In the genomic region with DNA sequence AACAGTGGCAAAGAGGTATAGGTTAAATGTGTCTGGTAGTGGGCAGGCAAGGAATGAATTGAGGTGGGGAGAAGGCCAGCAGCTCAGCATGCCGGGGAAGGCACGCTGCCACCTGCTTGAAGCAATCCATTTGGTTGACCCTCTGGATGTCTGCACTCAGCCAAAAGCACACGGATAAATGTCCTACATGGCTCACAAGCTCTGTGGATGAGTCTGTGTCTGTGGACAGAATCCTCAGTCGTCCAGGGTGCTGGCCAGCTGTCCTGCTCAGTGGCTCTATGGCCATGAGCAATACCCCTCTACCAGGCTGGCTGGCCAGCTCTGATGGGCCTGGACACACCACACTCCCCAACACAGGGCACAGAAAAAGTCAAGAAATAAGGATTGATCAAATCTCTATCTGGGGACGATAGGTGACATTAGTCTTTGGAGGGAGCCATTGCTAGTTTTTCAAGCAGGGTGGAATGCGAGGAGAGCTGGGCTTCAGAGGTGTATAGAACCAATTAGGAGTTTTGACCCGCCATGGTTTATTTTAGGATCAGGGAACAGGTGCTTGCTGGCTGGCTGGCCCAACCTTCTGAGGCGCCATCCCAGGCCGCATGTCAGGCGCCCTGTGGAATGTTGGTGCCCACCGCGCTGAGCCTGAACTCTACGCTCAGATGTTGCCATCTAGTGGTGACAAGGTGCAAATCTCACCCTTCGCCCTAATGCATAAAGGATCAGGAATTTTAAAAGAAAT, we compare ENCODE assay signal across 8 cellular contexts.
DNase-seq lines count a peak whose midpoint lies in the region; ATAC-seq, FAIRE-seq and TF ChIP-seq lines count a peak whose summit lies in the region.

No MANE protein-coding gene starts in this region.

- H3K9me3 ChIP-seq in SJCRH30 (replicated peaks) (peaks cover 5% of the 10 kb centered on the region; the same call in 1 of the 2 replicates), H1 (ENCODE audit: insufficient read depth in 2 of 2, low read depth in 1 of 2, low read length in 1 of 2) (no peaks in the 10 kb centered on the region), uterus (no peaks in the 10 kb centered on the region)

- no peak overlapping the region for H4K8ac ChIP-seq in H1 (ENCODE audit: extremely low read depth, insufficient read depth, low read length)

- H3K56ac ChIP-seq in H1 (replicated peaks; ENCODE audit: insufficient read length, low read depth, low read length), result no peak overlapping the region

- no peak overlapping the region for H3K4ac ChIP-seq in H1 (replicated peaks; ENCODE audit: insufficient read length, low read depth, low read length)

- H3K4me3 ChIP-seq in SJCRH30 (no peak overlapping the region), H1 (ENCODE audit: extremely low read depth in 1 of 4, insufficient read depth in 2 of 4, low read depth in 3 of 4, low read length in 4 of 4) (no peak overlapping the region), uterus (no peak overlapping the region)

- intact Hi-C loops in uterus (cut with DNase I; ENCODE audit: low total_unique reads), result loop anchor here (5.0 kb wide), 1 partner anchor 1166 kb away; the partner anchor contains the start of gene IGFBP3

- no peak overlapping the region for H2BK15ac ChIP-seq in H1 (ENCODE audit: low read length)

- no peak overlapping the region for H3K4me3 Mint-ChIP-seq in memory B cell

- TF ChIP-seq POLR2A in H1 (IDR thresholded peaks at IDR 0.05; ENCODE audit: control extremely low read depth in 1 of 2, low read depth in 2 of 2, low read length in 2 of 2) (no peak), uterus (IDR thresholded peaks at IDR 0.05) (no peak)

- H2BK20ac ChIP-seq in H1 (ENCODE audit: low read length), result no peak overlapping the region

- TF ChIP-seq EP300 in H1 (IDR thresholded peaks at IDR 0.05; ENCODE audit: borderline replicate concordance in 1 of 2, low read depth in 2 of 2, low read length in 2 of 2), result no peak

- no peaks in the 10 kb centered on the region for H3K9me3 Mint-ChIP-seq in memory B cell

- H3K18ac ChIP-seq in H1 (ENCODE audit: extremely low read depth, low read length), result no peak overlapping the region

- ATAC-seq in GM19452 (IDR thresholded peaks at IDR 0.05; ENCODE audit: unreplicated experiment), result peak; percentile 70
- peak; percentile 42 for ATAC-seq in memory B cell (ENCODE audit: low read depth)

- 45% methylated on average over 14 of the region's 14 CpGs; no CpG with 5 or more reads in 1 of the 2 experiments for WGBS in H1 (ENCODE audit: extremely low coverage in 1 of 2, insufficient coverage in 1 of 2, insufficient read length in 1 of 2, insufficient replicate concordance in 2 of 2, low coverage in 1 of 2, low lambda C conversion rate in 2 of 2, missing lambda C conversion rate in 1 of 2), 2 experiments

- H3K23ac ChIP-seq in H1 (ENCODE audit: insufficient read length), result no peak overlapping the region

- H3K14ac ChIP-seq in H1 (ENCODE audit: insufficient read length), result no peak overlapping the region

- no peak overlapping the region for H3K27ac Mint-ChIP-seq in memory B cell

- H2AFZ ChIP-seq in H1 (ENCODE audit: low read length), result peak overlapping the region; percentile 28; the same call in 1 of the 2 replicates

- POLR2A ChIA-PET in H1 (lab: Charles Lee; ENCODE audit: partially characterized antibody), result no interaction called here

- no peak overlapping the region for H2AK5ac ChIP-seq in H1 (ENCODE audit: low read depth, low read length)

- H2BK5ac ChIP-seq in H1 (ENCODE audit: low read depth, low read length), result no peak overlapping the region

- H3K27me3 ChIP-seq in SJCRH30 (no peaks in the 10 kb centered on the region), H1 (replicated peaks in 1 of 4; ENCODE audit: control insufficient read depth in 3 of 4, extremely low read depth in 1 of 4, insufficient read depth in 3 of 4, low read length in 3 of 4) (no peaks in the 10 kb centered on the region; a peak in 1 of 7 replicates), uterus (no peaks in the 10 kb centered on the region)

- CTCF ChIA-PET in H1 (lab: Charles Lee; ENCODE audit: partially characterized antibody), result interaction anchor here (0.5 to 3.2 kb wide), 18 partner anchors 9 to 1170 kb away, joined by 3 to 19 read pairs (median 4); no protein-coding TSS in a partner anchor

- no peak overlapping the region for H3K9ac ChIP-seq in H1 (replicated peaks in 1 of 4; ENCODE audit: extremely low read depth in 1 of 4, low read depth in 3 of 4, low read length in 3 of 4)

- H4K91ac ChIP-seq in H1 (replicated peaks; ENCODE audit: insufficient read length, low read length), result no peak overlapping the region

- DNase-seq in NCI-H146 (lab: John Stamatoyannopoulos, UW) (peak; percentile 23), NCI-H146 treated with DMSO at 0.1 percent for 48 hours (lab: John Stamatoyannopoulos, UW; ENCODE audit: unreplicated experiment) (no peak), HT-29 (ENCODE audit: low spot score) (peak; percentile 83), SJCRH30 (peak; percentile 80 to 89), H1 (ENCODE audit: low read depth in 1 of 2, low spot score in 2 of 2) (peak; percentile 15 to 63), memory B cell (ENCODE audit: low spot score in 2 of 2) (peak; percentile 11 to 19), uterus (peak; percentile 60 to 66)

- no peak overlapping the region for H4K5ac ChIP-seq in H1 (ENCODE audit: insufficient read length, low read depth, low read length)

- no peak overlapping the region for H2BK120ac ChIP-seq in H1 (replicated peaks; ENCODE audit: low read depth, low read length)

- peak; percentile 90 for FAIRE-seq in H1 (lab: Jason Lieb, UNC)

- no peaks in the 10 kb centered on the region for H3K23me2 ChIP-seq in H1 (ENCODE audit: low read depth, low read length)

- no peaks in the 10 kb centered on the region for H4K20me1 ChIP-seq in H1 (replicated peaks in 1 of 2; ENCODE audit: control insufficient read depth in 1 of 2, insufficient read depth in 2 of 2, low read length in 2 of 2)

- peak; percentile 70 to 77 (median 72) for TF ChIP-seq CTCF in H1 (IDR thresholded peaks at IDR 0.05; ENCODE audit: control extremely low read depth in 1 of 3, insufficient read depth in 1 of 3, low read depth in 1 of 3, low read length in 3 of 3)
- TF ChIP-seq CTCF in uterus (IDR thresholded peaks at IDR 0.05), result peak; percentile 79 to 84 (median 82)

- H3K36me3 ChIP-seq in SJCRH30 (no peaks in the 10 kb centered on the region), H1 (ENCODE audit: control insufficient read depth in 2 of 4, insufficient read depth in 4 of 4, low read length in 3 of 4) (no peaks in the 10 kb centered on the region), uterus (no peaks in the 10 kb centered on the region)

- H3K4me2 ChIP-seq in H1 (ENCODE audit: insufficient read depth in 1 of 2, low read depth in 2 of 2, low read length in 2 of 2), result no peak overlapping the region

- no peaks in the 10 kb centered on the region for H3K4me1 Mint-ChIP-seq in memory B cell

- peaks cover 9% of the 10 kb centered on the region for H3K27me3 Mint-ChIP-seq in memory B cell

- no peaks in the 10 kb centered on the region for H3K79me2 ChIP-seq in H1 (ENCODE audit: control insufficient read depth in 1 of 2, insufficient read depth in 2 of 2, low read length in 2 of 2)

- H3K4me1 ChIP-seq in SJCRH30 (peaks cover 15% of the 10 kb centered on the region), H1 (replicated peaks in 1 of 4; ENCODE audit: control insufficient read depth in 3 of 4, insufficient read depth in 4 of 4, low read length in 3 of 4) (no peaks in the 10 kb centered on the region), uterus (no peaks in the 10 kb centered on the region)

- TF ChIP-seq RAD21 in H1 (IDR thresholded peaks at IDR 0.05 in 1 of 2, conservative IDR thresholded peaks at IDR 0.05 in 1 of 2; ENCODE audit: low read depth in 2 of 2, low read length in 2 of 2), result peak; percentile 96 to 97

- H3K36me3 Mint-ChIP-seq in memory B cell, result no peaks in the 10 kb centered on the region

- H3K79me1 ChIP-seq in H1 (ENCODE audit: low read depth, low read length), result no peaks in the 10 kb centered on the region

- H3K27ac ChIP-seq in SJCRH30 (peak overlapping the region; percentile 40; the same call in 1 of the 2 replicates), H1 (ENCODE audit: low read depth, low read length) (no peak overlapping the region), uterus (no peak overlapping the region)

- 0 out of 2 replicates have a peak overlapping the region, but pooled peaks have one; percentile 52 for H2BK12ac ChIP-seq in H1 (ENCODE audit: low read depth, low read length)

TF ChIP-seq in H1, 55 proteins besides CTCF, POLR2A, EP300 and RAD21 (continues in another document):
- TF ChIP-seq BCL11A (IDR thresholded peaks at IDR 0.05; ENCODE audit: low read depth in 2 of 2, low read length in 2 of 2) (no peak), SIN3A (conservative IDR thresholded peaks at IDR 0.05 in 1 of 2, IDR thresholded peaks at IDR 0.05 in 1 of 2; ENCODE audit: low read depth in 1 of 2, low read length in 2 of 2) (no peak), SAP30 (IDR thresholded peaks at IDR 0.05; ENCODE audit: insufficient read depth, insufficient replicate concordance, low read length) (no peak), CREB1 (IDR thresholded peaks at IDR 0.05) (no peak), CHD1 (IDR thresholded peaks at IDR 0.05; ENCODE audit: low read depth, low read length) (no peak), YY1 (IDR thresholded peaks at IDR 0.05; ENCODE audit: low read depth, low read length) (peak; percentile 76), FOSL1 (IDR thresholded peaks at IDR 0.05; ENCODE audit: insufficient read depth, low read depth, low read length) (no peak), POU5F1 (IDR thresholded peaks at IDR 0.05; ENCODE audit: low read depth, low read length) (no peak), BACH1 (IDR thresholded peaks at IDR 0.05; ENCODE audit: low read length) (no peak), SP1 (IDR thresholded peaks at IDR 0.05; ENCODE audit: low read depth, low read length) (no peak), TBP (IDR thresholded peaks at IDR 0.05; ENCODE audit: low read depth, low read length) (no peak), CEBPB (IDR thresholded peaks at IDR 0.05; ENCODE audit: low read depth, low read length) (no peak), SP2 (IDR thresholded peaks at IDR 0.05; ENCODE audit: low read length) (no peak), ZNF274 (IDR thresholded peaks at IDR 0.05; ENCODE audit: borderline replicate concordance, extremely low read depth, low read length) (no peak), SIRT6 (IDR thresholded peaks at IDR 0.05; ENCODE audit: low read length) (no peak), MAX (IDR thresholded peaks at IDR 0.05) (peak; percentile 88), HDAC2 (IDR thresholded peaks at IDR 0.05; ENCODE audit: borderline replicate concordance in 1 of 2, low read depth in 2 of 2, low read length in 2 of 2) (no peak), POLR2AphosphoS5 (IDR thresholded peaks at IDR 0.05; ENCODE audit: low read depth, low read length) (no peak), GABPA (IDR thresholded peaks at IDR 0.05; ENCODE audit: borderline replicate concordance, insufficient read depth, low read length) (no peak), ASH2L (IDR thresholded peaks at IDR 0.05; ENCODE audit: low read length) (no peak)
